ENCODE assay signal across 16 cellular contexts in the genomic region with DNA sequence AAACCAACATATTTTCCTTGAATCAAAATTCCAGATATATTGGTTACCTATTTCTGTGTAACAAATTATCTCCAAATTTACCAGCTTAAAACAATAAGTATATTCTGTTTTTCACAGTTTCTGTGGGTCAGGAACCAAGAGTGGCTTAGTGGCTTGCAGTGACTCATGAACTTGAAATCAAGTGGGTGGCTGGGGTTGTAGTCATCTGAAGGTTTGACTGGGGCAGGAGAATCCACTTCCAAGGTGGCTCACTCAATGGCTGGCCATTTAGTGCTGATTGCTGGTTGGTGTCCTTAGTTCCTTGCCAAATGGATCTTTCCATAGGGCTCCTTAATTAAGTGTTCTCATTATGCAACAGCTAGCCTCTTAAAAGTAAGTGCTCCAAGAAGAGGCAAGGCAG. TPM values are rescaled to one million over a fixed set of nuclear protein-coding genes. Genes with fewer than 3 reads are reported as not detected.
A peak's percentile ranks its signal among the peaks of the same experiment; 100 is the strongest.
DNase-seq lines count a peak whose midpoint lies in the region; ATAC-seq and TF ChIP-seq lines count a peak whose summit lies in the region.
"Had no signal": no experiment of that assay in that cellular context is flagged by ENCODE, and none has a peak within 500 bp of the region (broad histone marks: within the 10 kb centered on the region; RNA-seq: fewer than 3 reads in every experiment).

No MANE protein-coding gene starts in this region.

- TF ChIP-seq POLR2A in esophagus muscularis mucosa (IDR thresholded peaks at IDR 0.05; ENCODE audit: low read depth) = no peak

- TF ChIP-seq CTCF in esophagus muscularis mucosa (IDR thresholded peaks at IDR 0.05) = no peak

- peaks cover 0 to 16% (median 0%) of the 10 kb centered on the region in 4 donors for H3K36me3 ChIP-seq in esophagus muscularis mucosa

- TF ChIP-seq EP300 in esophagus muscularis mucosa (IDR thresholded peaks at IDR 0.05) = no peak

- H3K27me3 ChIP-seq in esophagus muscularis mucosa = no peaks in the 10 kb centered on the region

- H3K27ac ChIP-seq in esophagus muscularis mucosa (replicated peaks in 1 of 4) = no peak overlapping the region
- H3K27ac ChIP-seq: GM23248 had no signal

- peaks cover 0 to 4% (median 2%) of the 10 kb centered on the region in 4 donors for H3K4me1 ChIP-seq in esophagus muscularis mucosa

- no peak overlapping the region for H3K4me3 ChIP-seq in esophagus muscularis mucosa
- H3K4me3 ChIP-seq: GM23248 had no signal

- DNase-seq in stimulated activated CD4-positive, alpha-beta T cell treated with anti-CD3 and anti-CD28 coated beads, Interleukin-1b, Interleukin-23, amount 100 ng/mL, for 48 hours = peak; percentile 2
- no peak for DNase-seq in stimulated activated CD4-positive, alpha-beta T cell treated with anti-CD3 and anti-CD28 coated beads, Interleukin-2, amount 100 ng/mL, for 24 hours
- DNase-seq in RKO (ENCODE audit: low spot score) (peak; percentile 54), esophagus muscularis mucosa (ENCODE audit: extremely low spot score) (peak; percentile 4), epidermal melanocyte (ENCODE audit: insufficient read length, low spot score) (no peak)
- DNase-seq: C1 segment of cervical spinal cord; Calu3; CD4-positive, alpha-beta memory T cell; COR-L47; DMS53; DMS79 treated with DMSO at 0.1 percent for 48 hours; GM23248; H7; HCEC 1CT; HFFc6 had no signal

- intact Hi-C loops in esophagus muscularis mucosa (cut with DNase I) = no loop called here

- no peak for ATAC-seq in GM18873 (IDR thresholded peaks at IDR 0.05; ENCODE audit: low FRiP score, unreplicated experiment)

- peaks cover 0 to 6% (median 0%) of the 10 kb centered on the region in 4 donors for H3K9me3 ChIP-seq in esophagus muscularis mucosa

RNA-seq across cellular contexts. Expression of gene ALG14, which starts 43.8 kb away (rescaled TPM):
- total RNA-seq in esophagus muscularis mucosa = under 1 TPM; 0.52 to 0.83 (median 0.74) TPM

Comparison
In these comparisons a context has a peak if more than half of its experiments do, and no peak if none do; other contexts are left out.
1. DNase-seq: peak in stimulated activated CD4-positive, alpha-beta T cell treated with anti-CD3 and anti-CD28 coated beads, Interleukin-1b, Interleukin-23, amount 100 ng/mL, for 48 hours (single experiment), RKO (single experiment) and esophagus muscularis mucosa (single experiment); none in stimulated activated CD4-positive, alpha-beta T cell treated with anti-CD3 and anti-CD28 coated beads, Interleukin-2, amount 100 ng/mL, for 24 hours (0 of 2) and epidermal melanocyte (single experiment).